In genomic region chr10:47454294-47455058, GRCh38 we compare ENCODE assay signal across 1 cellular context.
TF ChIP-seq lines count a peak whose summit lies in the region.

No MANE protein-coding gene starts in this region.

TF ChIP-seq in IMR-90, 13 proteins besides CTCF, POLR2A, EP300 and RAD21 (continued from another document):
- TF ChIP-seq, protein P1, sequence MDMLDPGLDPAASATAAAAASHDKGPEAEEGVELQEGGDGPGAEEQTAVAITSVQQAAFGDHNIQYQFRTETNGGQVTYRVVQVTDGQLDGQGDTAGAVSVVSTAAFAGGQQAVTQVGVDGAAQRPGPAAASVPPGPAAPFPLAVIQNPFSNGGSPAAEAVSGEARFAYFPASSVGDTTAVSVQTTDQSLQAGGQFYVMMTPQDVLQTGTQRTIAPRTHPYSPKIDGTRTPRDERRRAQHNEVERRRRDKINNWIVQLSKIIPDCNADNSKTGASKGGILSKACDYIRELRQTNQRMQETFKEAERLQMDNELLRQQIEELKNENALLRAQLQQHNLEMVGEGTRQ (IDR thresholded peaks at IDR 0.05; ENCODE audit: low read depth, low read length) = no peak
- TF ChIP-seq FOS (IDR thresholded peaks at IDR 0.05; ENCODE audit: low read depth, low read length) (no peak), NFE2L2 (IDR thresholded peaks at IDR 0.05; ENCODE audit: low read depth, low read length) (no peak), CHD1 (IDR thresholded peaks at IDR 0.05; ENCODE audit: low read depth, low read length) (no peak), SMC3 (IDR thresholded peaks at IDR 0.05; ENCODE audit: low read depth, low read length) (no peak)
TF ChIP-seq in IMR-90: peak in this region for 0.
